ENCODE assay signal across 1 cellular context in the genomic region with DNA sequence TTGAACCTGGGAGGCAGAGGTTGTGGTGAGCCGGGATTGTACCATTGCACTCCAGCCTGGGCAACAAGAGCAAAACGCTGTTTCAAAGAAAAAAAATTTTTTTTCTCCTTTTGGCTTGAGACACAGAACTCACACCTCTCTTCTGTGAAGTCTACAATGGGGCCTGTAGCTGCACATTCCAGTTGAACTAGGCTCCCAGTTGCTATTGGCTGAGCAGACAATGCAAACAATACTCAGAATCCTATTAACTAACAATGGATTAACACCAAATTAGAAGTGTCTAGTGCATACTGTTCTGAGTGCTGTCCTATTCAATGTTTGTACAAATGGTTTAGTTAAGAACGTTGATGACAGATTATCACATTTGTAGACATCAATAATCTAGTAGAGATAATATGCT.
TF ChIP-seq lines count a peak whose summit lies in the region.

No MANE protein-coding gene starts in this region.

TF ChIP-seq in GM23338, 12 proteins besides CTCF, POLR2A, EP300 and RAD21 (continued from another document):
- TF ChIP-seq, protein P1, sequence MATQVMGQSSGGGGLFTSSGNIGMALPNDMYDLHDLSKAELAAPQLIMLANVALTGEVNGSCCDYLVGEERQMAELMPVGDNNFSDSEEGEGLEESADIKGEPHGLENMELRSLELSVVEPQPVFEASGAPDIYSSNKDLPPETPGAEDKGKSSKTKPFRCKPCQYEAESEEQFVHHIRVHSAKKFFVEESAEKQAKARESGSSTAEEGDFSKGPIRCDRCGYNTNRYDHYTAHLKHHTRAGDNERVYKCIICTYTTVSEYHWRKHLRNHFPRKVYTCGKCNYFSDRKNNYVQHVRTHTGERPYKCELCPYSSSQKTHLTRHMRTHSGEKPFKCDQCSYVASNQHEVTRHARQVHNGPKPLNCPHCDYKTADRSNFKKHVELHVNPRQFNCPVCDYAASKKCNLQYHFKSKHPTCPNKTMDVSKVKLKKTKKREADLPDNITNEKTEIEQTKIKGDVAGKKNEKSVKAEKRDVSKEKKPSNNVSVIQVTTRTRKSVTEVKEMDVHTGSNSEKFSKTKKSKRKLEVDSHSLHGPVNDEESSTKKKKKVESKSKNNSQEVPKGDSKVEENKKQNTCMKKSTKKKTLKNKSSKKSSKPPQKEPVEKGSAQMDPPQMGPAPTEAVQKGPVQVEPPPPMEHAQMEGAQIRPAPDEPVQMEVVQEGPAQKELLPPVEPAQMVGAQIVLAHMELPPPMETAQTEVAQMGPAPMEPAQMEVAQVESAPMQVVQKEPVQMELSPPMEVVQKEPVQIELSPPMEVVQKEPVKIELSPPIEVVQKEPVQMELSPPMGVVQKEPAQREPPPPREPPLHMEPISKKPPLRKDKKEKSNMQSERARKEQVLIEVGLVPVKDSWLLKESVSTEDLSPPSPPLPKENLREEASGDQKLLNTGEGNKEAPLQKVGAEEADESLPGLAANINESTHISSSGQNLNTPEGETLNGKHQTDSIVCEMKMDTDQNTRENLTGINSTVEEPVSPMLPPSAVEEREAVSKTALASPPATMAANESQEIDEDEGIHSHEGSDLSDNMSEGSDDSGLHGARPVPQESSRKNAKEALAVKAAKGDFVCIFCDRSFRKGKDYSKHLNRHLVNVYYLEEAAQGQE (IDR thresholded peaks at IDR 0.05; ENCODE audit: unreplicated experiment): no peak
- TF ChIP-seq STAT1 (IDR thresholded peaks at IDR 0.05; ENCODE audit: unreplicated experiment) (no peak), ZNF114 (CRISPR knock-in tag; IDR thresholded peaks at IDR 0.05) (no peak), JUNB (IDR thresholded peaks at IDR 0.05; ENCODE audit: unreplicated experiment) (no peak), NANOG (IDR thresholded peaks at IDR 0.05; ENCODE audit: borderline replicate concordance) (no peak), EZH2phosphoT487 (IDR thresholded peaks at IDR 0.05; ENCODE audit: unreplicated experiment) (no peak)
- TF ChIP-seq, protein P2, sequence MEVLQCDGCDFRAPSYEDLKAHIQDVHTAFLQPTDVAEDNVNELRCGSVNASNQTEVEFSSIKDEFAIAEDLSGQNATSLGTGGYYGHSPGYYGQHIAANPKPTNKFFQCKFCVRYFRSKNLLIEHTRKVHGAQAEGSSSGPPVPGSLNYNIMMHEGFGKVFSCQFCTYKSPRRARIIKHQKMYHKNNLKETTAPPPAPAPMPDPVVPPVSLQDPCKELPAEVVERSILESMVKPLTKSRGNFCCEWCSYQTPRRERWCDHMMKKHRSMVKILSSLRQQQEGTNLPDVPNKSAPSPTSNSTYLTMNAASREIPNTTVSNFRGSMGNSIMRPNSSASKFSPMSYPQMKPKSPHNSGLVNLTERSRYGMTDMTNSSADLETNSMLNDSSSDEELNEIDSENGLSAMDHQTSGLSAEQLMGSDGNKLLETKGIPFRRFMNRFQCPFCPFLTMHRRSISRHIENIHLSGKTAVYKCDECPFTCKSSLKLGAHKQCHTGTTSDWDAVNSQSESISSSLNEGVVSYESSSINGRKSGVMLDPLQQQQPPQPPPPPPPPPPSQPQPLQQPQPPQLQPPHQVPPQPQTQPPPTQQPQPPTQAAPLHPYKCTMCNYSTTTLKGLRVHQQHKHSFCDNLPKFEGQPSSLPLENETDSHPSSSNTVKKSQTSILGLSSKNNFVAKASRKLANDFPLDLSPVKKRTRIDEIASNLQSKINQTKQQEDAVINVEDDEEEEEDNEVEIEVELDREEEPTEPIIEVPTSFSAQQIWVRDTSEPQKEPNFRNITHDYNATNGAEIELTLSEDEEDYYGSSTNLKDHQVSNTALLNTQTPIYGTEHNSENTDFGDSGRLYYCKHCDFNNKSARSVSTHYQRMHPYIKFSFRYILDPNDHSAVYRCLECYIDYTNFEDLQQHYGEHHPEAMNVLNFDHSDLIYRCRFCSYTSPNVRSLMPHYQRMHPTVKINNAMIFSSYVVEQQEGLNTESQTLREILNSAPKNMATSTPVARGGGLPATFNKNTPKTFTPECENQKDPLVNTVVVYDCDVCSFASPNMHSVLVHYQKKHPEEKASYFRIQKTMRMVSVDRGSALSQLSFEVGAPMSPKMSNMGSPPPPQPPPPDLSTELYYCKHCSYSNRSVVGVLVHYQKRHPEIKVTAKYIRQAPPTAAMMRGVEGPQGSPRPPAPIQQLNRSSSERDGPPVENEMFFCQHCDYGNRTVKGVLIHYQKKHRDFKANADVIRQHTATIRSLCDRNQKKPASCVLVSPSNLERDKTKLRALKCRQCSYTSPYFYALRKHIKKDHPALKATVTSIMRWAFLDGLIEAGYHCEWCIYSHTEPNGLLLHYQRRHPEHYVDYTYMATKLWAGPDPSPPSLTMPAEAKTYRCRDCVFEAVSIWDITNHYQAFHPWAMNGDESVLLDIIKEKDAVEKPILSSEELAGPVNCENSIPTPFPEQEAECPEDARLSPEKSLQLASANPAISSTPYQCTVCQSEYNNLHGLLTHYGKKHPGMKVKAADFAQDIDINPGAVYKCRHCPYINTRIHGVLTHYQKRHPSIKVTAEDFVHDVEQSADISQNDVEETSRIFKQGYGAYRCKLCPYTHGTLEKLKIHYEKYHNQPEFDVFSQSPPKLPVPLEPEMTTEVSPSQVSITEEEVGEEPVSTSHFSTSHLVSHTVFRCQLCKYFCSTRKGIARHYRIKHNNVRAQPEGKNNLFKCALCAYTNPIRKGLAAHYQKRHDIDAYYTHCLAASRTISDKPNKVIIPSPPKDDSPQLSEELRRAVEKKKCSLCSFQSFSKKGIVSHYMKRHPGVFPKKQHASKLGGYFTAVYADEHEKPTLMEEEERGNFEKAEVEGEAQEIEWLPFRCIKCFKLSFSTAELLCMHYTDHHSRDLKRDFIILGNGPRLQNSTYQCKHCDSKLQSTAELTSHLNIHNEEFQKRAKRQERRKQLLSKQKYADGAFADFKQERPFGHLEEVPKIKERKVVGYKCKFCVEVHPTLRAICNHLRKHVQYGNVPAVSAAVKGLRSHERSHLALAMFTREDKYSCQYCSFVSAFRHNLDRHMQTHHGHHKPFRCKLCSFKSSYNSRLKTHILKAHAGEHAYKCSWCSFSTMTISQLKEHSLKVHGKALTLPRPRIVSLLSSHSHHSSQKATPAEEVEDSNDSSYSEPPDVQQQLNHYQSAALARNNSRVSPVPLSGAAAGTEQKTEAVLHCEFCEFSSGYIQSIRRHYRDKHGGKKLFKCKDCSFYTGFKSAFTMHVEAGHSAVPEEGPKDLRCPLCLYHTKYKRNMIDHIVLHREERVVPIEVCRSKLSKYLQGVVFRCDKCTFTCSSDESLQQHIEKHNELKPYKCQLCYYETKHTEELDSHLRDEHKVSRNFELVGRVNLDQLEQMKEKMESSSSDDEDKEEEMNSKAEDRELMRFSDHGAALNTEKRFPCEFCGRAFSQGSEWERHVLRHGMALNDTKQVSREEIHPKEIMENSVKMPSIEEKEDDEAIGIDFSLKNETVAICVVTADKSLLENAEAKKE (CRISPR knock-in tag; IDR thresholded peaks at IDR 0.05): no peak
